ENCODE assay signal across 13 cellular contexts in the genomic region with DNA sequence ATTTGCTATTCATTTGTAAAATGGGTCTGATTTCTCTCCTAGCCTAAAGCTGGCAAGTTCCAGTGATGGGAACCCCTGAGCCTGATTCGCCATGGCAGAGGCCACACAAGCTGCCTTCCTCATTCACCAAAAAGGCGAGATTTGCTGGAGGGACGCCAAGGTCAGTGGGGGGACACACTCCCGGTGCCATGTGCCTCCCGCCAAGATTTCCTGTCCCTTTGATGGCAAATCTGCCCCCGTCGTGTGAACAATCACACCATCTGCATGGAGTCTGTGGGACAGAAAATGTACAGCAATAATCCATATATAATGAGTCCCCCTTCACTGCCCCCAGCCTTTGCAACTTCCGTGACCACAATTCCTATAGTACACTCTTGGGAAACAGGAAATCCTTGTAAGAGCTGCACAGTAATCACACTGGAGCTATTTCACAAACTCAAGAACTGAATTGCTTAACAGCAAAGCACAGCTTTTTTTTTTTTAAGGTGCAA. TPM values are rescaled to one million over a fixed set of nuclear protein-coding genes. Genes with fewer than 3 reads are reported as not detected.
DNase-seq lines count a peak whose midpoint lies in the region; ATAC-seq and TF ChIP-seq lines count a peak whose summit lies in the region.
"Had no signal": no experiment of that assay in that cellular context is flagged by ENCODE, and none has a peak within 500 bp of the region (broad histone marks: within the 10 kb centered on the region; RNA-seq: fewer than 3 reads in every experiment).

No MANE protein-coding gene starts in this region.

- DNase-seq in GM03348 (ENCODE audit: low spot score) = peak; percentile 47
- DNase-seq in SKM-1 (lab: John Stamatoyannopoulos, UW; ENCODE audit: unreplicated experiment) = peak; percentile 91
- DNase-seq in left cardiac atrium = peak; percentile 71
- DNase-seq in sigmoid colon = peak; percentile 71
- DNase-seq in activated T-cell treated with anti-CD3 and anti-CD28 coated beads, Interleukin-2, amount 50 U/mL, for 48 hours = no peak
- no peak for DNase-seq in AG08396 (ENCODE audit: low spot score)
- DNase-seq in SHP77 (lab: John Stamatoyannopoulos, UW) = no peak
- no peak for DNase-seq in NCI-H2227 (lab: John Stamatoyannopoulos, UW; ENCODE audit: unreplicated experiment)
- DNase-seq: activated CD4-positive, alpha-beta T cell treated with anti-CD3 and anti-CD28 coated beads, Interleukin-2, amount 10 ng/mL, durations not matched to agents 24 days and 14 days; activated naive CD8-positive, alpha-beta T cell treated with anti-CD3 and anti-CD28 coated beads, Interleukin-2, amount 50 U/mL, for 24 hours had no signal

- intact Hi-C loops in left cardiac atrium (cut with DNase I) (no loop called here), sigmoid colon (cut with DNase I) (no loop called here)

- no peaks in the 10 kb centered on the region for H3K4me1 ChIP-seq in sigmoid colon
- H3K4me1 ChIP-seq: foreskin keratinocyte, neural progenitor cell had no signal

- no peaks in the 10 kb centered on the region for H3K36me3 ChIP-seq in sigmoid colon
- H3K36me3 ChIP-seq: neural progenitor cell had no signal

- H3K27ac ChIP-seq in sigmoid colon = peak overlapping the region in 2 of 4 donors; percentile 28 to 49
- H3K27ac ChIP-seq: foreskin keratinocyte, neural progenitor cell had no signal

- no peak overlapping the region for H3K4me3 ChIP-seq in sigmoid colon
- H3K4me3 ChIP-seq: neural progenitor cell had no signal

- no peak for TF ChIP-seq POLR2A in sigmoid colon (IDR thresholded peaks at IDR 0.05)

- WGBS in sigmoid colon, 2 donors = 46 to 61% methylated on average over 8 of the region's 8 CpGs

- TF ChIP-seq CTCF in sigmoid colon (IDR thresholded peaks at IDR 0.05) = no peak

- no peaks in the 10 kb centered on the region for H3K9me3 ChIP-seq in sigmoid colon

- TF ChIP-seq EP300 in sigmoid colon (IDR thresholded peaks at IDR 0.05) = no peak

- peak; percentile 69 to 77 for ATAC-seq in left cardiac atrium
- ATAC-seq: activated naive CD8-positive, alpha-beta T cell treated with anti-CD3 and anti-CD28 coated beads, Interleukin-2, amount 50 U/mL, for 24 hours; foreskin keratinocyte; Panc1 had no signal

- peaks cover 0 to 5% (median 0%) of the 10 kb centered on the region in 3 donors for H3K27me3 ChIP-seq in sigmoid colon
- H3K27me3 ChIP-seq: foreskin keratinocyte, neural progenitor cell had no signal

RNA-seq across cellular contexts. Expression of a gene that starts 15.7 kb away (rescaled TPM):
- 10 to 100 TPM; 50.1 to 56.2 TPM for total RNA-seq in left cardiac atrium
- total RNA-seq in sigmoid colon = 10 to 100 TPM; 34.6 to 80.9 (median 42.8) TPM
- 10 to 100 TPM in 2 of 3 donors, 1 to 10 TPM in 1; 3.6 to 43.7 (median 10.9) TPM for polyA plus RNA-seq in sigmoid colon

Comparison
In these comparisons a context has a peak if more than half of its experiments do, and no peak if none do; other contexts are left out.
1. DNase-seq: peak in GM03348 (single experiment), SKM-1 (single experiment), left cardiac atrium (single experiment) and sigmoid colon (single experiment); none in activated T-cell treated with anti-CD3 and anti-CD28 coated beads, Interleukin-2, amount 50 U/mL, for 48 hours (0 of 2), AG08396 (single experiment), SHP77 (0 of 2) and NCI-H2227 (single experiment).